ENCODE assay signal across 8 cellular contexts in genomic region chr2:84458436-84459027, GRCh38. TPM values are rescaled to one million over a fixed set of nuclear protein-coding genes. Genes with fewer than 3 reads are reported as not detected.
DNase-seq lines count a peak whose midpoint lies in the region; ATAC-seq and TF ChIP-seq lines count a peak whose summit lies in the region.

No MANE protein-coding gene starts in this region.

- DNase-seq in coronary artery (ENCODE audit: low spot score) (no peak), lung (ENCODE audit: low spot score) (peak; percentile 30), suprapubic skin (ENCODE audit: low spot score in 2 of 2) (peak in 1 of 2 donors; percentile 61), NCI-H1105 (lab: John Stamatoyannopoulos, UW) (no peak)

- no peaks in the 10 kb centered on the region for H3K27me3 ChIP-seq in lung (ENCODE audit: control insufficient read depth, insufficient read depth)
- H3K27me3 ChIP-seq in suprapubic skin = no peaks in the 10 kb centered on the region

- no peak for TF ChIP-seq EP300 in suprapubic skin (IDR thresholded peaks at IDR 0.05)

- TF ChIP-seq CTCF in 22Rv1 (IDR thresholded peaks at IDR 0.05) = no peak
- TF ChIP-seq CTCF in coronary artery (IDR thresholded peaks at IDR 0.05) = no peak
- no peak for TF ChIP-seq CTCF in lung (IDR thresholded peaks at IDR 0.05; ENCODE audit: control extremely low read depth, extremely low read depth)
- no peak for TF ChIP-seq CTCF in suprapubic skin (IDR thresholded peaks at IDR 0.05)

- H3K9me3 ChIP-seq in lung (ENCODE audit: control insufficient read depth in 2 of 2, insufficient read depth in 1 of 2, low read length in 1 of 2) = no peaks in the 10 kb centered on the region
- no peaks in the 10 kb centered on the region for H3K9me3 ChIP-seq in suprapubic skin

- peak overlapping the region; percentile 84 for H3K27ac ChIP-seq in 22Rv1
- H3K27ac ChIP-seq in coronary artery = peak overlapping the region; percentile 89 to 91
- peak overlapping the region; percentile 93 to 96 for H3K27ac ChIP-seq in lung (ENCODE audit: low read depth in 1 of 2, low read length in 1 of 2)
- peak overlapping the region; percentile 88 for H3K27ac ChIP-seq in suprapubic skin

- H3K36me3 ChIP-seq in lung (ENCODE audit: control insufficient read depth in 2 of 2, insufficient read depth in 2 of 2, low read length in 2 of 2) (peaks cover 0 to 7% of the 10 kb centered on the region in 2 donors), suprapubic skin (no peaks in the 10 kb centered on the region)

- no peak for TF ChIP-seq POLR2A in suprapubic skin (IDR thresholded peaks at IDR 0.05)

- 3 to 4% methylated on average over 19 of the region's 19 CpGs for WGBS in lung, 2 donors
- WGBS in suprapubic skin = 1% methylated on average over 18 of the region's 19 CpGs

- H3K4me1 ChIP-seq in lung (ENCODE audit: control insufficient read depth in 2 of 2, insufficient read depth in 2 of 2, low read length in 2 of 2) (peaks cover 0 to 23% of the 10 kb centered on the region in 2 donors), suprapubic skin (peaks cover 31% of the 10 kb centered on the region)

- peak; percentile 40 for ATAC-seq in GM18498 (IDR thresholded peaks at IDR 0.05; ENCODE audit: unreplicated experiment)
- ATAC-seq in HG02973 (IDR thresholded peaks at IDR 0.05; ENCODE audit: unreplicated experiment) = peak; percentile 29
- peak; percentile 61 for ATAC-seq in SK-N-SH treated with all-trans-retinoic acid at 6 μM for 48 hours
- peak; percentile 22 for ATAC-seq in lung (ENCODE audit: insufficient read depth, low FRiP score)

- H3K4me3 ChIP-seq in coronary artery (peak overlapping the region; percentile 94), lung (peak overlapping the region; percentile 98), suprapubic skin (peak overlapping the region; percentile 85)

TF ChIP-seq in SK-N-SH treated with all-trans-retinoic acid at 6 μM for 48 hours, 23 proteins besides CTCF, POLR2A, EP300 and RAD21:
- TF ChIP-seq TOX (CRISPR knock-in tag; IDR thresholded peaks at IDR 0.05; ENCODE audit: borderline replicate concordance) (no peak), ZNF565 (CRISPR knock-in tag; conservative IDR thresholded peaks at IDR 0.05; ENCODE audit: low read depth) (no peak), ISL1 (CRISPR knock-in tag; IDR thresholded peaks at IDR 0.05) (no peak), POU6F1 (CRISPR knock-in tag; IDR thresholded peaks at IDR 0.05; ENCODE audit: borderline replicate concordance, low read depth) (no peak), ZFP30 (CRISPR knock-in tag; IDR thresholded peaks at IDR 0.05) (no peak), RARB (CRISPR knock-in tag; IDR thresholded peaks at IDR 0.05) (no peak), ZNF8 (CRISPR knock-in tag; IDR thresholded peaks at IDR 0.05) (no peak), PPARA (CRISPR knock-in tag; IDR thresholded peaks at IDR 0.05; ENCODE audit: borderline replicate concordance) (no peak), ZC3H10 (CRISPR knock-in tag; IDR thresholded peaks at IDR 0.05) (no peak)

RNA-seq across cellular contexts. Expression of gene SUCLG1, which starts 0.5 kb away (rescaled TPM):
- total RNA-seq in lung = 10 to 100 TPM; 56.2 to 87.4 TPM
- polyA plus RNA-seq in lung = 10 to 100 TPM; 61.0 to 66.7 TPM
- 10 to 100 TPM; 39.7 to 86.2 (median 71.5) TPM for total RNA-seq in suprapubic skin

RNA-seq across cellular contexts. Expression of gene DNAH6, which starts 57.8 kb away (rescaled TPM):
- total RNA-seq in lung (10 to 100 TPM; 15.1 to 16.9 TPM), suprapubic skin (1 to 10 TPM in 1 of 4 donors, under 1 TPM in 3; 0.16 to 1.2 (median 0.47) TPM)
- polyA plus RNA-seq in lung = 1 to 10 TPM; 1.9 TPM

Comparison
In these comparisons a context has a peak if more than half of its experiments do, and no peak if none do; other contexts are left out.
1. RNA of gene DNAH6, which starts 57.8 kb away (total RNA-seq): 15.1 to 16.9 TPM in lung; 0.16 to 1.2 TPM in suprapubic skin; every median in the first group is over 4 times any median in the second.
2. Peak in every context shown above with its lines, with median percentiles within 50 percentile points of each other: H3K27ac ChIP-seq, ATAC-seq and H3K4me3 ChIP-seq.